In the genomic region with DNA sequence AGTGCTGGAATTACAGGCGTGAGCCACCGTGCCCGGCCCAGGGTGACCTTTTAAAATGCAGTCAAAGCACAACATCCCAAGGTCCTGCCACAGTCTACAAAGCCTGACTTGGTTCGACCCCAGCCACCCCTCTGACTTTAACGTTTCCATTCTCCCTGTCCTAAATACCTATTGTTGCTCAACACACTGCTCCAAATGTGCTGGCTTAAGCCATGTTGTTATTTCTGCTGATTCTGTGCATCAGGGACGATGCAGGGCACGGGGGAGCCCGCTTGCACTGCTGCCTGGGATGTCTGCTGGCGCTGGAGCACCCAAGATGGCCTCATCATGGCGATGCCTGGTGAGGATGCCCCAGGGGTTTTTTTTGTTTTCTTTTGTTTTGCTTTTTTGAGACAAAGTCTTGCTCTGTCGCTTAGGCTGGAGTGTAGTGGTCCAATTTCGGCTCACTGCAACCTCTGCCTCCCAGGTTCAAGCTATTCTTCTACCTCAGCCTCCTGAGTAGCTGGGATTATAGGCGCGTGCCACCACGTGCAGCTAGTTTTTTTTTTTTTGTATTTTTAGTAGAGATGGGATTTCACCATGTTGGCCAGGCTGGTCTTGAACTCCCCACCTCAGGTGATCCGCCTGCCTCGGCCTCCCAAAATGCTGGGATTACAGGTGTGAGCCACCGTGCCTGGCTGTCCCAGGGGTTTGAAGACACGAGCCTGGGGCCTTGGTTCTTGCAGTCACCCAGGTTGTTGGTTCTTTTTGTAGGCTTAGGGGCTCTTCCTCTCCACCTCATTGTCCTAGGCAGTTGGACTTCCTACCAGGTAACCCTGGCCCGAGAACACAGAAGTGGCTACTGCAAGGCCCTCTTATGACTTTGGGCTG, we compare ENCODE assay signal across 17 cellular contexts. TPM values are rescaled to one million over a fixed set of nuclear protein-coding genes. Genes with fewer than 3 reads are reported as not detected.
DNase-seq lines count a peak whose midpoint lies in the region; ATAC-seq, FAIRE-seq and TF ChIP-seq lines count a peak whose summit lies in the region.
"Had no signal": no experiment of that assay in that cellular context is flagged by ENCODE, and none has a peak within 500 bp of the region (broad histone marks: within the 10 kb centered on the region; RNA-seq: fewer than 3 reads in every experiment).

No MANE protein-coding gene starts in this region.

- H4K20me1 ChIP-seq in astrocyte (ENCODE audit: insufficient read depth, low read length) = no peaks in the 10 kb centered on the region

- TF ChIP-seq POLR2A in tibial nerve (IDR thresholded peaks at IDR 0.05) = no peak

- WGBS in tibial nerve, 2 donors = 78 to 83% methylated on average over 20 of the region's 20 CpGs

- H3K4me1 Mint-ChIP-seq in astrocyte (ENCODE audit: low read depth, unreplicated experiment) = peaks cover 21% of the 10 kb centered on the region
- H3K4me1 Mint-ChIP-seq: CD8-positive, alpha-beta memory T cell had no signal

- H3K9me3 Mint-ChIP-seq in astrocyte (ENCODE audit: unreplicated experiment) = no peaks in the 10 kb centered on the region

- H3K36me3 ChIP-seq in astrocyte (ENCODE audit: insufficient read depth, low read length) (no peaks in the 10 kb centered on the region), tibial nerve (peaks cover 0 to 24% (median 3%) of the 10 kb centered on the region in 3 donors), lower lobe of right lung (no peaks in the 10 kb centered on the region)

- no peak overlapping the region for H3K4me3 Mint-ChIP-seq in astrocyte (ENCODE audit: unreplicated experiment)
- H3K4me3 Mint-ChIP-seq: CD8-positive, alpha-beta memory T cell; GM23338 had no signal

- H3K4me3 ChIP-seq in astrocyte (ENCODE audit: insufficient read depth, low read depth, low read length) (no peak overlapping the region), tibial nerve (no peak overlapping the region), lower lobe of right lung (no peak overlapping the region)
- H3K4me3 ChIP-seq: GM23338, Peyer's patch had no signal

- no peak for FAIRE-seq in astrocyte (lab: Jason Lieb, UNC)

- H3K9ac ChIP-seq in astrocyte (ENCODE audit: low read length) = no peak overlapping the region

- ATAC-seq in foreskin keratinocyte (no peak), lower lobe of right lung (no peak)

- H3K4me1 ChIP-seq in astrocyte (ENCODE audit: insufficient read depth, low read length) (peaks cover 23% of the 10 kb centered on the region), foreskin keratinocyte (peaks cover 26% of the 10 kb centered on the region), tibial nerve (peaks cover 0 to 29% (median 13%) of the 10 kb centered on the region in 4 donors), lower lobe of right lung (no peaks in the 10 kb centered on the region)
- H3K4me1 ChIP-seq: Peyer's patch had no signal

- intact Hi-C loops in lower lobe of right lung (cut with DNase I) = no loop called here

- no peak overlapping the region for H2AFZ ChIP-seq in astrocyte (ENCODE audit: low read depth, low read length)
- H2AFZ ChIP-seq: GM23338 had no signal

- no peaks in the 10 kb centered on the region for H3K79me2 ChIP-seq in astrocyte (ENCODE audit: insufficient read depth, low read length)

- TF ChIP-seq EP300 in tibial nerve (IDR thresholded peaks at IDR 0.05) = no peak

- TF ChIP-seq CTCF in astrocyte (IDR thresholded peaks at IDR 0.05; ENCODE audit: insufficient read depth, low read depth, low read length) (no peak), foreskin keratinocyte (conservative IDR thresholded peaks at IDR 0.05) (no peak), tibial nerve (IDR thresholded peaks at IDR 0.05) (no peak), lower lobe of right lung (IDR thresholded peaks at IDR 0.05) (no peak)

- H3K27ac ChIP-seq in astrocyte (ENCODE audit: low read depth, low read length) (no peak overlapping the region), foreskin keratinocyte (peak overlapping the region; percentile 89), tibial nerve (peak overlapping the region; percentile 70 to 87 (median 83)), lower lobe of right lung (no peak overlapping the region)

- H3K27ac Mint-ChIP-seq in astrocyte (ENCODE audit: unreplicated experiment) = peak overlapping the region; percentile 72
- H3K27ac Mint-ChIP-seq: CD8-positive, alpha-beta memory T cell had no signal

- H3K36me3 Mint-ChIP-seq in astrocyte (ENCODE audit: low read depth, unreplicated experiment) = peaks cover 12% of the 10 kb centered on the region
- H3K36me3 Mint-ChIP-seq: CD8-positive, alpha-beta memory T cell had no signal

- H3K9me3 ChIP-seq in astrocyte (ENCODE audit: insufficient read depth, low read depth, low read length) (no peaks in the 10 kb centered on the region), tibial nerve (peaks cover 0 to 11% (median 1%) of the 10 kb centered on the region in 4 donors), lower lobe of right lung (peaks cover 5% of the 10 kb centered on the region)

- no peaks in the 10 kb centered on the region for H3K27me3 ChIP-seq in astrocyte (ENCODE audit: insufficient read depth, low read length)
- H3K27me3 ChIP-seq in foreskin keratinocyte = no peaks in the 10 kb centered on the region
- H3K27me3 ChIP-seq in tibial nerve = no peaks in the 10 kb centered on the region
- H3K27me3 ChIP-seq in lower lobe of right lung (ENCODE audit: low read depth) = no peaks in the 10 kb centered on the region
- H3K27me3 ChIP-seq: Peyer's patch had no signal

- no peaks in the 10 kb centered on the region for H3K27me3 Mint-ChIP-seq in astrocyte (ENCODE audit: low read depth, unreplicated experiment)

- peak; percentile 31 for DNase-seq in activated effector memory CD4-positive, alpha-beta T cell treated with anti-CD3 and anti-CD28 coated beads, Interleukin-2, amount 50 U/mL, for 16 hours
- DNase-seq in activated effector memory CD4-positive, alpha-beta T cell treated with Interleukin-2 at 50 U/mL for 16 hours = no peak
- DNase-seq in astrocyte (ENCODE audit: low read depth) = no peak
- DNase-seq in foreskin keratinocyte = no peak
- no peak for DNase-seq in tibial nerve (ENCODE audit: low spot score in 2 of 2)
- no peak for DNase-seq in germinal center (ENCODE audit: low spot score)
- DNase-seq in lower lobe of right lung = no peak
- no peak for DNase-seq in midbrain (lab: John Stamatoyannopoulos, UW)
- DNase-seq: CD8-positive, alpha-beta memory T cell; GF-D8; Karpas-422; NCI-H1930; NCI-H2171 treated with DMSO at 0.1 percent for 48 hours; NCI-H510A; NCI-H82 had no signal

- no peak overlapping the region for H3K4me2 ChIP-seq in astrocyte (ENCODE audit: low read length)
- H3K4me2 ChIP-seq: GM23338 had no signal

RNA-seq across cellular contexts. Expression of a gene that starts 22.9 kb away (rescaled TPM):
- total RNA-seq in astrocyte (4.7 and 6.7 TPM in 2 replicates), foreskin keratinocyte (2.6 and 2.9 TPM in 2 replicates), tibial nerve (1 to 10 TPM; 3.3 to 8.1 (median 4.5) TPM), lower lobe of right lung (3.3 TPM)
- polyA plus RNA-seq in foreskin keratinocyte = 1.2 and 1.4 TPM in 2 replicates
- total RNA-seq: CD8-positive, alpha-beta memory T cell had no signal
- polyA plus RNA-seq: CD8-positive, alpha-beta memory T cell had no signal

Comparison
In these comparisons a context has a peak if more than half of its experiments do, and no peak if none do; other contexts are left out.
1. H3K27ac ChIP-seq: peak in foreskin keratinocyte (single experiment) and tibial nerve (4 of 4); none in astrocyte (single experiment) and lower lobe of right lung (single experiment).